Comparison of ENCODE assay signal across 9 cellular contexts in the genomic region with DNA sequence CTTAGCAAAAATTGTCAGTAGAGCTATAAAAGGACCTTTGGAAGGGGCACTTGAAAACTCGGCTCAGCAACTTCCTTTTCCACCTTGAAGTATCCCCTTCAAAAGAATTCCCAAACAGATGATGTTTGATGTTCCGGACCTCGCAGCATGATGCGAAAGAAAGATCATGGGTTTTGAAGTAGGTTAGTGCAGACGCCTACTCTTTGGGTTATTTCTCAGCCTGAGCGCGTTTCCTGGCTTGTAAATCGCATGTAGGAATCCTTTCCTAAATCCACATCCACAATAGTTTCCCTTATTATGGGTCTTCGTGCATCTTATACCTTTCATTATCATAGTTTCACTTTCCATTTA. TPM values are rescaled to one million over a fixed set of nuclear protein-coding genes. Genes with fewer than 3 reads are reported as not detected.
DNase-seq lines count a peak whose midpoint lies in the region; ATAC-seq, FAIRE-seq and TF ChIP-seq lines count a peak whose summit lies in the region.
"Had no signal": no experiment of that assay in that cellular context is flagged by ENCODE, and none has a peak within 500 bp of the region (broad histone marks: within the 10 kb centered on the region; RNA-seq: fewer than 3 reads in every experiment).

No MANE protein-coding gene starts in this region.

- H3K9ac ChIP-seq in astrocyte (ENCODE audit: low read length) = peak overlapping the region; percentile 92

- H2AFZ ChIP-seq in astrocyte (ENCODE audit: low read depth, low read length) = peak overlapping the region; percentile 89

- H3K4me2 ChIP-seq in astrocyte (ENCODE audit: low read length) = peak overlapping the region; percentile 98

- no peaks in the 10 kb centered on the region for H4K20me1 ChIP-seq in astrocyte (ENCODE audit: insufficient read depth, low read length)

- peak overlapping the region; percentile 90 to 94 for H3K4me3 Mint-ChIP-seq in activated T-cell treated with anti-CD3 and anti-CD28 coated beads, Interleukin-2, amount 50 U/mL, for 72 hours
- peak overlapping the region; percentile 87 for H3K4me3 Mint-ChIP-seq in astrocyte (ENCODE audit: unreplicated experiment)

- intact Hi-C loops in lower leg skin (cut with DNase I; ENCODE audit: low total_unique reads) = no loop called here

- no peaks in the 10 kb centered on the region for H3K27me3 ChIP-seq in astrocyte (ENCODE audit: insufficient read depth, low read length)
- H3K27me3 ChIP-seq in tibial nerve = no peaks in the 10 kb centered on the region

- H3K9me3 Mint-ChIP-seq in activated T-cell treated with anti-CD3 and anti-CD28 coated beads, Interleukin-2, amount 50 U/mL, for 72 hours = no peaks in the 10 kb centered on the region
- H3K9me3 Mint-ChIP-seq in astrocyte (ENCODE audit: unreplicated experiment) = peaks cover 3% of the 10 kb centered on the region

- peaks cover 5 to 6% of the 10 kb centered on the region in 2 donors for H3K36me3 Mint-ChIP-seq in activated T-cell treated with anti-CD3 and anti-CD28 coated beads, Interleukin-2, amount 50 U/mL, for 72 hours (ENCODE audit: insufficient read depth in 2 of 2)
- no peaks in the 10 kb centered on the region for H3K36me3 Mint-ChIP-seq in astrocyte (ENCODE audit: low read depth, unreplicated experiment)

- H3K79me2 ChIP-seq in astrocyte (ENCODE audit: insufficient read depth, low read length) = peaks cover 40% of the 10 kb centered on the region

- H3K27me3 Mint-ChIP-seq in activated T-cell treated with anti-CD3 and anti-CD28 coated beads, Interleukin-2, amount 50 U/mL, for 72 hours (ENCODE audit: low read depth) = peaks cover 6% of the 10 kb centered on the region
- no peaks in the 10 kb centered on the region for H3K27me3 Mint-ChIP-seq in astrocyte (ENCODE audit: low read depth, unreplicated experiment)

- no peak for TF ChIP-seq CTCF in astrocyte (IDR thresholded peaks at IDR 0.05; ENCODE audit: insufficient read depth, low read depth, low read length)
- no peak for TF ChIP-seq CTCF in lower leg skin (IDR thresholded peaks at IDR 0.05)
- no peak for TF ChIP-seq CTCF in tibial nerve (IDR thresholded peaks at IDR 0.05)

- DNase-seq in activated T-cell treated with anti-CD3 and anti-CD28 coated beads, Interleukin-2, amount 50 U/mL, for 72 hours = no peak
- DNase-seq in activated T-cell treated with anti-CD3 and anti-CD28 coated beads, Interleukin-2, amount 50 U/mL, for 1 hour = no peak
- no peak for DNase-seq in astrocyte (ENCODE audit: low read depth)
- DNase-seq in lower leg skin (ENCODE audit: low spot score in 2 of 2) = no peak
- no peak for DNase-seq in tibial nerve (ENCODE audit: low spot score in 2 of 2)
- DNase-seq in NCI-H1105 treated with DMSO at 0.1 percent for 48 hours (lab: John Stamatoyannopoulos, UW) = no peak
- no peak for DNase-seq in HTR-8/SVneo (ENCODE audit: insufficient read length, low spot score)
- no peak for DNase-seq in mesenteric fat pad (ENCODE audit: low spot score)

- H3K36me3 ChIP-seq in astrocyte (ENCODE audit: insufficient read depth, low read length) = no peaks in the 10 kb centered on the region
- H3K36me3 ChIP-seq in tibial nerve = no peaks in the 10 kb centered on the region

- WGBS in lower leg skin, 2 donors = 13 to 19% methylated on average over 9 of the region's 9 CpGs
- 40 to 44% methylated on average over 9 of the region's 9 CpGs for WGBS in tibial nerve, 2 donors

- H3K27ac ChIP-seq in astrocyte (ENCODE audit: low read depth, low read length) (peak overlapping the region; percentile 84), tibial nerve (peak overlapping the region; percentile 89 to 96 (median 93))

- H3K4me1 ChIP-seq in astrocyte (ENCODE audit: insufficient read depth, low read length) (peaks cover 7% of the 10 kb centered on the region), tibial nerve (peaks cover 0 to 29% (median 8%) of the 10 kb centered on the region in 4 donors)

- H3K4me3 ChIP-seq in astrocyte (ENCODE audit: insufficient read depth, low read depth, low read length) (peak overlapping the region; percentile 95), lower leg skin (ENCODE audit: low read depth, poor library complexity, severe bottlenecking) (peak overlapping the region; percentile 88), tibial nerve (peak overlapping the region; percentile 64 to 99 (median 87))

- peak overlapping the region; percentile 95 for H3K27ac Mint-ChIP-seq in activated T-cell treated with anti-CD3 and anti-CD28 coated beads, Interleukin-2, amount 50 U/mL, for 72 hours
- H3K27ac Mint-ChIP-seq in astrocyte (ENCODE audit: unreplicated experiment) = peak overlapping the region; percentile 36

- peaks cover 47% of the 10 kb centered on the region for H3K4me1 Mint-ChIP-seq in activated T-cell treated with anti-CD3 and anti-CD28 coated beads, Interleukin-2, amount 50 U/mL, for 72 hours (ENCODE audit: low read depth)
- peaks cover 12% of the 10 kb centered on the region for H3K4me1 Mint-ChIP-seq in astrocyte (ENCODE audit: low read depth, unreplicated experiment)

- TF ChIP-seq POLR2A in lower leg skin (IDR thresholded peaks at IDR 0.05) = no peak
- no peak for TF ChIP-seq POLR2A in tibial nerve (IDR thresholded peaks at IDR 0.05)

- FAIRE-seq in astrocyte (lab: Jason Lieb, UNC) (no peak), HTR-8/SVneo (lab: Jason Lieb, UNC) (no peak)
- FAIRE-seq: G401.6 had no signal

- TF ChIP-seq EP300 in tibial nerve (IDR thresholded peaks at IDR 0.05) = no peak

- no peak for ATAC-seq in activated T-cell treated with anti-CD3 and anti-CD28 coated beads, Interleukin-2, amount 50 U/mL, for 72 hours (replicated peaks in 1 of 2)

- H3K9me3 ChIP-seq in astrocyte (ENCODE audit: insufficient read depth, low read depth, low read length) (no peaks in the 10 kb centered on the region), tibial nerve (no peaks in the 10 kb centered on the region)

RNA-seq across cellular contexts. Expression of a gene that starts 0.6 kb away (rescaled TPM):
- total RNA-seq in activated T-cell treated with anti-CD3 and anti-CD28 coated beads, Interleukin-2, amount 50 U/mL, for 72 hours = 10 to 100 TPM; 57.2 to 58.8 TPM
- total RNA-seq in astrocyte (30.0 and 31.3 TPM in 2 replicates), lower leg skin (10 to 100 TPM; 10.9 to 20.4 (median 13.2) TPM), tibial nerve (10 to 100 TPM; 20.4 to 33.4 (median 24.5) TPM), mesenteric fat pad (11.1 TPM)
